ENCODE assay signal across 8 cellular contexts in genomic region chr4:154618708-154619315, GRCh38. TPM values are rescaled to one million over a fixed set of nuclear protein-coding genes. Genes with fewer than 3 reads are reported as not detected.
DNase-seq lines count a peak whose midpoint lies in the region; ATAC-seq, FAIRE-seq and TF ChIP-seq lines count a peak whose summit lies in the region.

No MANE protein-coding gene starts in this region.

- H4K91ac ChIP-seq in H1 (replicated peaks; ENCODE audit: insufficient read length, low read length) = no peak overlapping the region

- no peak overlapping the region for H2BK12ac ChIP-seq in H1 (ENCODE audit: low read depth, low read length)

- intact Hi-C loops in mucosa of descending colon (cut with DNase I, micrococcal nuclease) = loop anchor here in 1 of 2 donors (2.0 kb wide), 1 partner anchor 60 kb away; no protein-coding TSS in a partner anchor
- intact Hi-C loops in tibial artery (cut with DNase I; ENCODE audit: low total_unique reads) = no loop called here

- peak; percentile 71 for ATAC-seq in GM18498 (IDR thresholded peaks at IDR 0.05; ENCODE audit: unreplicated experiment)
- peak; percentile 61 for ATAC-seq in HG02852 (IDR thresholded peaks at IDR 0.05; ENCODE audit: unreplicated experiment)
- ATAC-seq in mucosa of descending colon = peak; percentile 82

- no peak overlapping the region for H2BK120ac ChIP-seq in H1 (replicated peaks; ENCODE audit: low read depth, low read length)

- peak; percentile 79 to 82 for TF ChIP-seq RAD21 in H1 (IDR thresholded peaks at IDR 0.05 in 1 of 2, conservative IDR thresholded peaks at IDR 0.05 in 1 of 2; ENCODE audit: low read depth in 2 of 2, low read length in 2 of 2)

- H3K9me3 ChIP-seq in H1 (ENCODE audit: insufficient read depth in 2 of 2, low read depth in 1 of 2, low read length in 1 of 2) (no peaks in the 10 kb centered on the region), mucosa of descending colon (no peaks in the 10 kb centered on the region), tibial artery (no peaks in the 10 kb centered on the region)

- H3K79me1 ChIP-seq in H1 (ENCODE audit: low read depth, low read length) = no peaks in the 10 kb centered on the region

- no peak for TF ChIP-seq POLR2A in H1 (IDR thresholded peaks at IDR 0.05; ENCODE audit: control extremely low read depth in 1 of 2, low read depth in 2 of 2, low read length in 2 of 2)

- no peaks in the 10 kb centered on the region for H4K20me1 ChIP-seq in H1 (replicated peaks in 1 of 2; ENCODE audit: control insufficient read depth in 1 of 2, insufficient read depth in 2 of 2, low read length in 2 of 2)

- H3K79me2 ChIP-seq in H1 (ENCODE audit: control insufficient read depth in 1 of 2, insufficient read depth in 2 of 2, low read length in 2 of 2) = no peaks in the 10 kb centered on the region

- H3K4me3 ChIP-seq in H1 (ENCODE audit: extremely low read depth in 1 of 4, insufficient read depth in 2 of 4, low read depth in 3 of 4, low read length in 4 of 4) (no peak overlapping the region), mucosa of descending colon (no peak overlapping the region), tibial artery (no peak overlapping the region)

- H3K27ac ChIP-seq in H1 (ENCODE audit: low read depth, low read length) (no peak overlapping the region), tibial artery (no peak overlapping the region)

- no peaks in the 10 kb centered on the region for H3K36me3 ChIP-seq in H1 (ENCODE audit: control insufficient read depth in 2 of 4, insufficient read depth in 4 of 4, low read length in 3 of 4)
- no peaks in the 10 kb centered on the region for H3K36me3 ChIP-seq in mucosa of descending colon (ENCODE audit: low read depth)
- H3K36me3 ChIP-seq in tibial artery = no peaks in the 10 kb centered on the region

- H3K23me2 ChIP-seq in H1 (ENCODE audit: low read depth, low read length) = no peaks in the 10 kb centered on the region

- H3K18ac ChIP-seq in H1 (ENCODE audit: extremely low read depth, low read length) = no peak overlapping the region

- H3K23ac ChIP-seq in H1 (ENCODE audit: insufficient read length) = no peak overlapping the region

- no peak overlapping the region for H3K9ac ChIP-seq in H1 (replicated peaks in 1 of 4; ENCODE audit: extremely low read depth in 1 of 4, low read depth in 3 of 4, low read length in 3 of 4)

- no peak overlapping the region for H2BK15ac ChIP-seq in H1 (ENCODE audit: low read length)

- POLR2A ChIA-PET in H1 (lab: Charles Lee; ENCODE audit: partially characterized antibody) = interaction anchor here (1.0 kb wide), 1 partner anchor 60 kb away, joined by 3 read pairs; no protein-coding TSS in a partner anchor

- 50% methylated on average over 4 of the region's 4 CpGs; no CpG with 5 or more reads in 1 of the 2 experiments for WGBS in H1 (ENCODE audit: extremely low coverage in 1 of 2, insufficient coverage in 1 of 2, insufficient read length in 1 of 2, insufficient replicate concordance in 2 of 2, low coverage in 1 of 2, low lambda C conversion rate in 2 of 2, missing lambda C conversion rate in 1 of 2), 2 experiments

- H2BK5ac ChIP-seq in H1 (ENCODE audit: low read depth, low read length) = no peak overlapping the region

- H3K27me3 ChIP-seq in H1 (replicated peaks in 1 of 4; ENCODE audit: control insufficient read depth in 3 of 4, extremely low read depth in 1 of 4, insufficient read depth in 3 of 4, low read length in 3 of 4) (peaks cover 0 to 1% (median 0%) of the 10 kb centered on the region in 4 experiments; a peak in 1 of 7 replicates), tibial artery (no peaks in the 10 kb centered on the region)

- peak; percentile 45 for DNase-seq in AG08396 (ENCODE audit: low spot score)
- DNase-seq in NCI-H1694 (lab: John Stamatoyannopoulos, UW) = peak; percentile 1
- peak; percentile 32 for DNase-seq in activated CD4-positive, alpha-beta T cell treated with anti-CD3 and anti-CD28 coated beads, Interleukin-2, amount 50 U/mL, for 1 hour
- peak; percentile 27 to 59 for DNase-seq in H1 (ENCODE audit: low read depth in 1 of 2, low spot score in 2 of 2)
- DNase-seq in mucosa of descending colon = peak in 2 of 3 donors; percentile 73 to 93
- DNase-seq in tibial artery = no peak

- H4K8ac ChIP-seq in H1 (ENCODE audit: extremely low read depth, insufficient read depth, low read length) = no peak overlapping the region

- TF ChIP-seq EP300 in H1 (IDR thresholded peaks at IDR 0.05; ENCODE audit: borderline replicate concordance in 1 of 2, low read depth in 2 of 2, low read length in 2 of 2) = no peak

- peak; percentile 25 to 77 (median 72) for TF ChIP-seq CTCF in H1 (IDR thresholded peaks at IDR 0.05; ENCODE audit: control extremely low read depth in 1 of 3, insufficient read depth in 1 of 3, low read depth in 1 of 3, low read length in 3 of 3)
- TF ChIP-seq CTCF in mucosa of descending colon (IDR thresholded peaks at IDR 0.05) = peak; percentile 38
- peak; percentile 44 to 50 for TF ChIP-seq CTCF in tibial artery (IDR thresholded peaks at IDR 0.05)

- H2AFZ ChIP-seq in H1 (ENCODE audit: low read length) = no peak overlapping the region

- H3K4ac ChIP-seq in H1 (replicated peaks; ENCODE audit: insufficient read length, low read depth, low read length) = no peak overlapping the region

- H2BK20ac ChIP-seq in H1 (ENCODE audit: low read length) = no peak overlapping the region

- no peak overlapping the region for H4K5ac ChIP-seq in H1 (ENCODE audit: insufficient read length, low read depth, low read length)

- no peaks in the 10 kb centered on the region for H3K4me1 ChIP-seq in H1 (replicated peaks in 1 of 4; ENCODE audit: control insufficient read depth in 3 of 4, insufficient read depth in 4 of 4, low read length in 3 of 4)
- H3K4me1 ChIP-seq in mucosa of descending colon (ENCODE audit: low read depth) = peaks cover 19% of the 10 kb centered on the region
- peaks cover 0 to 10% (median 1%) of the 10 kb centered on the region in 4 donors for H3K4me1 ChIP-seq in tibial artery

- no peak overlapping the region for H2AK5ac ChIP-seq in H1 (ENCODE audit: low read depth, low read length)

- H3K4me2 ChIP-seq in H1 (ENCODE audit: insufficient read depth in 1 of 2, low read depth in 2 of 2, low read length in 2 of 2) = no peak overlapping the region

- H3K56ac ChIP-seq in H1 (replicated peaks; ENCODE audit: insufficient read length, low read depth, low read length) = no peak overlapping the region

- H3K14ac ChIP-seq in H1 (ENCODE audit: insufficient read length) = no peak overlapping the region

- CTCF ChIA-PET in H1 (lab: Charles Lee; ENCODE audit: partially characterized antibody) = interaction anchor here (0.6 to 10.6 kb wide), 32 partner anchors 8 to 353 kb away, joined by 3 to 283 read pairs (median 6); partner anchors contain the start of genes FGB and PLRG1

- peak; percentile 78 for FAIRE-seq in H1 (lab: Jason Lieb, UNC)

TF ChIP-seq in H1, 55 proteins besides CTCF, POLR2A, EP300 and RAD21:
- TF ChIP-seq TAF1 (IDR thresholded peaks at IDR 0.05; ENCODE audit: low read depth, low read length) = no peak
- no peak for TF ChIP-seq SIX5 (IDR thresholded peaks at IDR 0.05; ENCODE audit: low read depth, low read length)
- no peak; a peak in 1 of 4 replicates for TF ChIP-seq SIN3A (conservative IDR thresholded peaks at IDR 0.05 in 1 of 2, IDR thresholded peaks at IDR 0.05 in 1 of 2; ENCODE audit: low read depth in 1 of 2, low read length in 2 of 2)
- TF ChIP-seq SP1 (IDR thresholded peaks at IDR 0.05; ENCODE audit: low read depth, low read length) = no peak
- TF ChIP-seq RXRA (IDR thresholded peaks at IDR 0.05; ENCODE audit: insufficient read depth, low read depth, low read length) = no peak
- no peak for TF ChIP-seq BCL11A (IDR thresholded peaks at IDR 0.05; ENCODE audit: low read depth in 2 of 2, low read length in 2 of 2)
- 0 out of 2 replicates have a peak, but pooled peaks have one; percentile 30 for TF ChIP-seq YY1 (IDR thresholded peaks at IDR 0.05; ENCODE audit: low read depth, low read length)
TF ChIP-seq in H1: peak in this region for 1.

RNA-seq across cellular contexts. Expression of gene FGG, which starts 6.4 kb away (rescaled TPM):
- not detected in 2 replicates for total RNA-seq in H1 (2021; fragmentation: NEBNext Ultra II Directional; extraction: Animal tissue kit (Norgen Biotek cat#: 25700))
- polyA plus RNA-seq in H1 (2011; rRNA removed) = not detected in 2 replicates
- not detected for polyA plus RNA-seq in H1 (2011; cell fraction: cytosol; rRNA removed)
- polyA plus RNA-seq in H1 (2011; cell fraction: nucleus; rRNA removed) = not detected
- not detected in 4 replicates for polyA plus RNA-seq in H1 (2012, experiment 1 of 2)
- not detected for polyA plus RNA-seq in H1 (2012, experiment 2 of 2)
- not detected for polyA plus RNA-seq in H1 (2013, experiment 1 of 2)
- polyA plus RNA-seq in H1 (2013, experiment 2 of 2) = not detected
- polyA minus RNA-seq in H1 (2011; rRNA and poly(A)+ RNA removed) = 0.25 TPM in 1 of 2 replicates, not detected in the other
- not detected for polyA minus RNA-seq in H1 (2011; cell fraction: cytosol; rRNA and poly(A)+ RNA removed)
- polyA minus RNA-seq in H1 (2011; cell fraction: nucleus; rRNA and poly(A)+ RNA removed) = not detected
- total RNA-seq in mucosa of descending colon = under 1 TPM in 1 of 3 donors, not detected in 2; 0.69 TPM

RNA-seq across cellular contexts. Expression of gene FGA, which starts 28.3 kb away (rescaled TPM):
- total RNA-seq in H1 (2021; fragmentation: NEBNext Ultra II Directional; extraction: Animal tissue kit (Norgen Biotek cat#: 25700)) = not detected in 2 replicates
- not detected in 2 replicates for polyA plus RNA-seq in H1 (2011; rRNA removed)
- 0.03 TPM for polyA plus RNA-seq in H1 (2011; cell fraction: cytosol; rRNA removed)
- polyA plus RNA-seq in H1 (2011; cell fraction: nucleus; rRNA removed) = not detected
- polyA plus RNA-seq in H1 (2012, experiment 1 of 2) = not detected in 4 replicates
- not detected for polyA plus RNA-seq in H1 (2012, experiment 2 of 2)
- not detected for polyA plus RNA-seq in H1 (2013, experiment 1 of 2)
- polyA plus RNA-seq in H1 (2013, experiment 2 of 2) = not detected
- polyA minus RNA-seq in H1 (2011; rRNA and poly(A)+ RNA removed) = not detected in 2 replicates
- polyA minus RNA-seq in H1 (2011; cell fraction: cytosol; rRNA and poly(A)+ RNA removed) = not detected
- polyA minus RNA-seq in H1 (2011; cell fraction: nucleus; rRNA and poly(A)+ RNA removed) = not detected
- total RNA-seq in mucosa of descending colon = under 1 TPM in 1 of 3 donors, not detected in 2; 0.84 TPM

RNA-seq across cellular contexts. Expression of gene FGB, which starts 56.0 kb away (rescaled TPM):
- not detected in 2 replicates for total RNA-seq in H1 (2021; fragmentation: NEBNext Ultra II Directional; extraction: Animal tissue kit (Norgen Biotek cat#: 25700))
- not detected in 2 replicates for polyA plus RNA-seq in H1 (2011; rRNA removed)
- polyA plus RNA-seq in H1 (2011; cell fraction: cytosol; rRNA removed) = not detected
- not detected for polyA plus RNA-seq in H1 (2011; cell fraction: nucleus; rRNA removed)
- not detected in 4 replicates for polyA plus RNA-seq in H1 (2012, experiment 1 of 2)
- not detected for polyA plus RNA-seq in H1 (2012, experiment 2 of 2)
- not detected for polyA plus RNA-seq in H1 (2013, experiment 1 of 2)
- 0.04 TPM for polyA plus RNA-seq in H1 (2013, experiment 2 of 2)
- polyA minus RNA-seq in H1 (2011; rRNA and poly(A)+ RNA removed) = not detected in 2 replicates
- not detected for polyA minus RNA-seq in H1 (2011; cell fraction: cytosol; rRNA and poly(A)+ RNA removed)
- polyA minus RNA-seq in H1 (2011; cell fraction: nucleus; rRNA and poly(A)+ RNA removed) = not detected
- 1 to 10 TPM in 1 of 3 donors, under 1 TPM in 1, not detected in 1; 0.63 to 1.0 TPM for total RNA-seq in mucosa of descending colon

Comparison
In these comparisons a context has a peak if more than half of its experiments do, and no peak if none do; other contexts are left out.
1. DNase-seq: peak in AG08396 (single experiment), NCI-H1694 (single experiment), activated CD4-positive, alpha-beta T cell treated with anti-CD3 and anti-CD28 coated beads, Interleukin-2, amount 50 U/mL, for 1 hour (single experiment), H1 (2 of 2) and mucosa of descending colon (2 of 3); none in tibial artery (0 of 2).
2. Peak in every context shown above with its lines, with median percentiles within 50 percentile points of each other: ATAC-seq and CTCF ChIP-seq.